In the genomic region with DNA sequence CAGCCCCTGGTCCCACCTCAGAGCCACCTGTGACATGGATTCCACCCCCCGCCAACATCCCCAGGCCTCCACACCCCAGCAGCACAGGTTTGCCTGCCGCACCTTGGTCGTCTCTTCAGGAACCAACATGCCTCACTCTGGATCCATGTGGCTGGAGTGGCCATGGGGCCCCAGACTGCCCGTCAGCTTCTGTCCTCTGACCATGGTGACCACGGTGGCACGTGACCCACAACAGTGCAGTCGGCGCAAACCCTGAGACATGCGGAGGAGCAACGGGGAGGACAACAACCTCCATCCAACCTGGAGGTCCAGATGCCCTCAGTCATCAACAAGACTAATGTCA, we compare ENCODE assay signal across 23 cellular contexts.
"Had no signal": no experiment of that assay in that cellular context is flagged by ENCODE, and none has a peak within 500 bp of the region (broad histone marks: within the 10 kb centered on the region; RNA-seq: fewer than 3 reads in every experiment).

No MANE protein-coding gene starts in this region.

- DNase-seq: activated B cell treated with CpG ODN at 0.5 μM for 24 hours; activated CD4-positive, alpha-beta T cell treated with anti-CD3 and anti-CD28 coated beads for 48 hours; activated CD8-positive, alpha-beta memory T cell treated with anti-CD3 and anti-CD28 coated beads, Interleukin-2, amount 50 U/mL, for 4 hours; activated CD8-positive, alpha-beta T cell treated with anti-CD3 and anti-CD28 coated beads for 36 hours; activated gamma-delta T cell treated with Interleukin-2 at 50 U/mL for 16 hours; activated T-cell treated with anti-CD3 and anti-CD28 coated beads, Interleukin-2, amount 50 U/mL, for 72 hours; effector memory CD4-positive, alpha-beta T cell; esophagus squamous epithelium; heart right ventricle; kidney glomerular epithelial cell; left ventricle myocardium inferior; nucleus accumbens; retina; stimulated activated CD4-positive, alpha-beta T cell treated with anti-CD3 and anti-CD28 coated beads, Interleukin-12 subunit alpha, Interleukin-12 subunit beta, amount 100 ng/mL, for 4 hours; stimulated activated CD4-positive, alpha-beta T cell treated with anti-CD3 and anti-CD28 coated beads, Interleukin-2, amount 100 ng/mL, for 24 hours; SW 1271; transverse colon had no signal

- ATAC-seq: activated CD8-positive, alpha-beta T cell treated with anti-CD3 and anti-CD28 coated beads for 36 hours; activated naive CD4-positive, alpha-beta T cell treated with anti-CD3 and anti-CD28 coated beads, Interleukin-2, amount 50 U/mL, for 72 hours; activated T-cell treated with anti-CD3 and anti-CD28 coated beads, Interleukin-2, amount 50 U/mL, for 72 hours; heart right ventricle had no signal

- H3K27ac ChIP-seq: adrenal gland, breast epithelium, esophagus squamous epithelium, heart right ventricle, left ventricle myocardium inferior, transverse colon had no signal

- H3K27me3 ChIP-seq: adrenal gland, transverse colon had no signal

- H3K9me3 ChIP-seq: adrenal gland, breast epithelium, esophagus squamous epithelium, transverse colon had no signal

- H3K4me1 ChIP-seq: adrenal gland, breast epithelium, heart right ventricle, left ventricle myocardium inferior, transverse colon had no signal

- H3K4me1 Mint-ChIP-seq: activated B cell treated with CpG ODN at 0.5 μM for 24 hours had no signal

- H3K9me3 Mint-ChIP-seq: activated CD8-positive, alpha-beta T cell treated with anti-CD3 and anti-CD28 coated beads for 36 hours; activated naive CD4-positive, alpha-beta T cell treated with anti-CD3 and anti-CD28 coated beads, Interleukin-2, amount 50 U/mL, for 72 hours; activated T-cell treated with anti-CD3 and anti-CD28 coated beads, Interleukin-2, amount 50 U/mL, for 72 hours; stimulated activated naive CD8-positive, alpha-beta T cell treated with anti-CD3 and anti-CD28 coated beads, Interleukin-15, Interleukin-2, amounts not matched to agents 100 ng/mL and 50 ng/mL, for 24 hours had no signal

- H3K27ac Mint-ChIP-seq: activated B cell treated with CpG ODN at 0.5 μM for 24 hours; activated CD8-positive, alpha-beta T cell treated with anti-CD3 and anti-CD28 coated beads for 36 hours; activated T-cell treated with anti-CD3 and anti-CD28 coated beads, Interleukin-2, amount 50 U/mL, for 72 hours; dendritic cell treated with granulocyte-macrophage colony-stimulating factor and Interleukin-4, amounts not matched to agents 40 ng/mL and 50 ng/mL, for 4 days; nephron; stimulated activated naive CD8-positive, alpha-beta T cell treated with anti-CD3 and anti-CD28 coated beads, Interleukin-15, Interleukin-2, amounts not matched to agents 100 ng/mL and 50 ng/mL, for 24 hours had no signal

- H3K4me3 Mint-ChIP-seq: activated B cell treated with CpG ODN at 0.5 μM for 24 hours; activated CD8-positive, alpha-beta T cell treated with anti-CD3 and anti-CD28 coated beads for 36 hours; activated T-cell treated with anti-CD3 and anti-CD28 coated beads, Interleukin-2, amount 50 U/mL, for 72 hours; dendritic cell treated with granulocyte-macrophage colony-stimulating factor and Interleukin-4, amounts not matched to agents 40 ng/mL and 50 ng/mL, for 4 days; nephron; stimulated activated naive CD8-positive, alpha-beta T cell treated with anti-CD3 and anti-CD28 coated beads, Interleukin-15, Interleukin-2, amounts not matched to agents 100 ng/mL and 50 ng/mL, for 24 hours had no signal

- H3K4me3 ChIP-seq: adrenal gland, breast epithelium, esophagus squamous epithelium, heart right ventricle, left ventricle myocardium inferior, transverse colon had no signal

- H3K36me3 Mint-ChIP-seq: activated naive CD4-positive, alpha-beta T cell treated with anti-CD3 and anti-CD28 coated beads, Interleukin-2, amount 50 U/mL, for 72 hours had no signal

- H3K36me3 ChIP-seq: adrenal gland, breast epithelium, esophagus squamous epithelium, heart right ventricle, left ventricle myocardium inferior, transverse colon had no signal
